Comparison of ENCODE assay signal across 1 cellular context in the genomic region with DNA sequence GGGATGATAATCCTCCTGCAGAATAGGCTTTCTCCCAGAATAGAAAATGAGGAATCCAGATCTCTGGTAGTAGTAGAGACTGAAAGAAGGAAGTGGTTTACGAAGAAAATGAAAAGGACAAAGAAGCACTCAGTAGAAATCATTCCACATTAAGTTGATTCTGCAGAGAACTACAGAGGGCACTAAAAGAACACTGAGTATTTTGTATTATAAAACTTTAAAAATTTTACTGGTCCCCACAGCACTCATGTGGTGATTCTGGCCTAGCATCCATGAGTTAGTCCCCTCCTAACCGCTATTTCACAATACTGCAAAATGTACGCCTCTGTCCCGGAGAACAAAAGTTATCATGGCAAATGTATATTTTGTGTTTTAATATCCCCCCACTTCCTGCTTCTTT.
TF ChIP-seq lines count a peak whose summit lies in the region.

No MANE protein-coding gene starts in this region.

TF ChIP-seq in HCT116, 20 proteins besides CTCF, POLR2A, EP300 and RAD21 (continued from another document):
- TF ChIP-seq, protein P1, sequence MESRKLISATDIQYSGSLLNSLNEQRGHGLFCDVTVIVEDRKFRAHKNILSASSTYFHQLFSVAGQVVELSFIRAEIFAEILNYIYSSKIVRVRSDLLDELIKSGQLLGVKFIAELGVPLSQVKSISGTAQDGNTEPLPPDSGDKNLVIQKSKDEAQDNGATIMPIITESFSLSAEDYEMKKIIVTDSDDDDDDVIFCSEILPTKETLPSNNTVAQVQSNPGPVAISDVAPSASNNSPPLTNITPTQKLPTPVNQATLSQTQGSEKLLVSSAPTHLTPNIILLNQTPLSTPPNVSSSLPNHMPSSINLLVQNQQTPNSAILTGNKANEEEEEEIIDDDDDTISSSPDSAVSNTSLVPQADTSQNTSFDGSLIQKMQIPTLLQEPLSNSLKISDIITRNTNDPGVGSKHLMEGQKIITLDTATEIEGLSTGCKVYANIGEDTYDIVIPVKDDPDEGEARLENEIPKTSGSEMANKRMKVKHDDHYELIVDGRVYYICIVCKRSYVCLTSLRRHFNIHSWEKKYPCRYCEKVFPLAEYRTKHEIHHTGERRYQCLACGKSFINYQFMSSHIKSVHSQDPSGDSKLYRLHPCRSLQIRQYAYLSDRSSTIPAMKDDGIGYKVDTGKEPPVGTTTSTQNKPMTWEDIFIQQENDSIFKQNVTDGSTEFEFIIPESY (IDR thresholded peaks at IDR 0.05; ENCODE audit: extremely low read depth, insufficient replicate concordance, low read length), result no peak
- TF ChIP-seq, protein P2, sequence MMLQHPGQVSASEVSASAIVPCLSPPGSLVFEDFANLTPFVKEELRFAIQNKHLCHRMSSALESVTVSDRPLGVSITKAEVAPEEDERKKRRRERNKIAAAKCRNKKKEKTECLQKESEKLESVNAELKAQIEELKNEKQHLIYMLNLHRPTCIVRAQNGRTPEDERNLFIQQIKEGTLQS (IDR thresholded peaks at IDR 0.05), result no peak
- TF ChIP-seq YY1 (IDR thresholded peaks at IDR 0.05; ENCODE audit: extremely low read depth, insufficient replicate concordance, low read depth, low read length) (no peak), ZFX (IDR thresholded peaks at IDR 0.05) (no peak), EZH2phosphoT487 (IDR thresholded peaks at IDR 0.05; ENCODE audit: borderline replicate concordance) (no peak)
